In the genomic region with DNA sequence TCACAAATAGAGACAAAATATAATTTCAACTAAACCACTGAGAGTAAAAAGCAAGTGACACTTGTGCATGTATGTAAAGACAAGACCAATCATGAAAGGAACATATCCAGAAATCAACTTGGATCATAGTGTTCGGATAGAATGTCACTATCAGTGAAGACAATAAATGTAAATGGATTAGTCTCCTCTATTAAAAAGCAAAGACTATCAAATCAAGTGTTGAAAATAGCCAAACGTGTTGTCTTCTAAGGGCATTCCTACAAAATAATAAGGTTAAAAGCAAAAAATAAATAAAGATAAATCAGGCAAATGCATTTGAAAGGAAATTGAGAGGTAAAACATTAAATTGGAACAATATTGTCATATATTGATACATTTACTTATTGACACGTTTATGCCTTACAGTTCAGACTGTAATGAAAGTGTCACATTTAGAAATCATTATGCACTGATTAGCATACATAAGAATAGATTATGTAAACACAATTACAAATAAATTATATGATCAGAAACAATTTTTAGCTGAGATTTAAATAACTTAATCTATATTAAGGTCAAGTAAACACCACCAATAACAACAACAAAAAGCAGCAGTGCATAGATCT, we compare ENCODE assay signal across 8 cellular contexts.
"Had no signal": no experiment of that assay in that cellular context is flagged by ENCODE, and none has a peak within 500 bp of the region (broad histone marks: within the 10 kb centered on the region; RNA-seq: fewer than 3 reads in every experiment).

No MANE protein-coding gene starts in this region.

- ATAC-seq: GM12878 had no signal

- FAIRE-seq: G401.6, GM12878, GM12891, GM12892, GM18507, GM19239 had no signal

- H3K4me3 ChIP-seq: GM12878 had no signal

- DNase-seq: GDM1, GF-D8 had no signal
